ENCODE assay signal across 31 cellular contexts in genomic region chr12:10941369-10941768, GRCh38. TPM values are rescaled to one million over a fixed set of nuclear protein-coding genes. Genes with fewer than 3 reads are reported as not detected.
"Had no signal": no experiment of that assay in that cellular context is flagged by ENCODE, and none has a peak within 500 bp of the region (broad histone marks: within the 10 kb centered on the region; RNA-seq: fewer than 3 reads in every experiment).

No MANE protein-coding gene starts in this region.

- H3K4me3 Mint-ChIP-seq: activated CD4-positive, alpha-beta T cell treated with anti-CD3 and anti-CD28 coated beads for 36 hours; activated CD8-positive, alpha-beta memory T cell treated with anti-CD3 and anti-CD28 coated beads, Interleukin-2, amount 10 ng/mL, durations not matched to agents 7 days and 5 days; activated CD8-positive, alpha-beta T cell treated with anti-CD3 and anti-CD28 coated beads, Interleukin-2, amount 10 ng/mL, durations not matched to agents 7 days and 5 days; natural killer cell treated with Interleukin-12 subunit alpha and Interleukin-12 subunit beta and Interleukin-15 and Interleukin-18, amount 100 ng/mL, for 72 hours; stimulated activated naive CD8-positive, alpha-beta T cell treated with anti-CD3 and anti-CD28 coated beads, Interleukin-15, Interleukin-2, amounts not matched to agents 100 ng/mL and 50 ng/mL, for 24 hours; T-helper 2 cell treated with Interferon-gamma antibody and Interleukin-4, amounts not matched to agents 5 μg/mL and 100 μg/mL, for 36 hours had no signal

- H3K4me3 ChIP-seq: colonic mucosa, heart left ventricle, mucosa of descending colon, right lobe of liver, thoracic aorta had no signal

- H3K36me3 ChIP-seq: colonic mucosa, heart left ventricle, right lobe of liver, thoracic aorta had no signal

- H3K4me1 ChIP-seq: colonic mucosa, right lobe of liver had no signal

- H3K27me3 ChIP-seq: colonic mucosa, heart left ventricle, right lobe of liver had no signal

- ATAC-seq: left cardiac atrium, left ventricle myocardium superior had no signal

- H3K9me3 ChIP-seq: colonic mucosa, mucosa of descending colon, right lobe of liver, thoracic aorta had no signal

- H3K27ac ChIP-seq: colonic mucosa, heart left ventricle, right lobe of liver, thoracic aorta had no signal

- H3K9me3 Mint-ChIP-seq: natural killer cell treated with Interleukin-12 subunit alpha and Interleukin-12 subunit beta and Interleukin-15 and Interleukin-18, amount 100 ng/mL, for 72 hours had no signal

- H3K27ac Mint-ChIP-seq: activated CD4-positive, alpha-beta T cell treated with anti-CD3 and anti-CD28 coated beads for 36 hours; activated CD8-positive, alpha-beta memory T cell treated with anti-CD3 and anti-CD28 coated beads, Interleukin-2, amount 10 ng/mL, durations not matched to agents 7 days and 5 days; activated CD8-positive, alpha-beta T cell treated with anti-CD3 and anti-CD28 coated beads, Interleukin-2, amount 10 ng/mL, durations not matched to agents 7 days and 5 days; activated T-helper 2 cell treated with anti-CD3 and anti-CD28 coated beads, Interferon-gamma antibody, Interleukin-2, Interleukin-4, amounts not matched to agents 10 μg/mL and 5 μg/mL and 100 μg/mL, durations not matched to agents 14 hours and 24 hours and 36 hours; natural killer cell treated with Interleukin-12 subunit alpha and Interleukin-12 subunit beta and Interleukin-15 and Interleukin-18, amount 100 ng/mL, for 72 hours; T-helper 2 cell treated with Interferon-gamma antibody and Interleukin-4, amounts not matched to agents 5 μg/mL and 100 μg/mL, for 36 hours had no signal

- H3K27me3 Mint-ChIP-seq: activated CD4-positive, alpha-beta T cell treated with anti-CD3 and anti-CD28 coated beads for 36 hours; activated CD8-positive, alpha-beta memory T cell treated with anti-CD3 and anti-CD28 coated beads, Interleukin-2, amount 10 ng/mL, durations not matched to agents 7 days and 5 days; natural killer cell treated with Interleukin-12 subunit alpha and Interleukin-12 subunit beta and Interleukin-15 and Interleukin-18, amount 100 ng/mL, for 72 hours; stimulated activated naive CD8-positive, alpha-beta T cell treated with anti-CD3 and anti-CD28 coated beads, Interleukin-15, Interleukin-2, amounts not matched to agents 100 ng/mL and 50 ng/mL, for 24 hours had no signal

- H3K36me3 Mint-ChIP-seq: activated naive CD4-positive, alpha-beta T cell treated with anti-CD3 and anti-CD28 coated beads, Interleukin-2, amount 50 U/mL, for 72 hours; natural killer cell treated with Interleukin-12 subunit alpha and Interleukin-12 subunit beta and Interleukin-15 and Interleukin-18, amount 100 ng/mL, for 72 hours had no signal

- DNase-seq: activated CD4-positive, alpha-beta T cell treated with anti-CD3 and anti-CD28 coated beads for 36 hours; activated CD4-positive, CD25-positive, alpha-beta regulatory T cell; activated CD8-positive, alpha-beta memory T cell treated with anti-CD3 and anti-CD28 coated beads, Interleukin-2, amount 10 ng/mL, durations not matched to agents 7 days and 5 days; activated CD8-positive, alpha-beta T cell treated with anti-CD3 and anti-CD28 coated beads, Interleukin-2, amount 10 ng/mL, durations not matched to agents 7 days and 5 days; activated naive CD4-positive, alpha-beta T cell; activated T-cell treated with anti-CD3 and anti-CD28 coated beads, Interleukin-2, amount 50 U/mL, for 48 hours; colonic mucosa; effector CD8-positive, alpha-beta T cell; erythroblast; heart left ventricle; hypothalamus; left cardiac atrium; left ventricle myocardium superior; mucosa of descending colon; right lobe of liver; stimulated activated CD4-positive, alpha-beta T cell treated with anti-CD3 and anti-CD28 coated beads, Interleukin-12 subunit alpha, Interleukin-12 subunit beta, amount 100 ng/mL, for 4 hours; stimulated activated CD4-positive, alpha-beta T cell treated with anti-CD3 and anti-CD28 coated beads, Interleukin-4, amount 100 ng/mL, for 1 hour; T-helper 1 cell had no signal

RNA-seq across cellular contexts. Expression of gene PRH2, which starts 12.3 kb away (rescaled TPM):
- total RNA-seq: activated CD4-positive, alpha-beta T cell treated with anti-CD3 and anti-CD28 coated beads for 36 hours; activated CD8-positive, alpha-beta T cell treated with anti-CD3 and anti-CD28 coated beads, Interleukin-2, amount 10 ng/mL, durations not matched to agents 7 days and 5 days; activated naive CD4-positive, alpha-beta T cell treated with anti-CD3 and anti-CD28 coated beads, Interleukin-2, amount 50 U/mL, for 72 hours; activated T-helper 2 cell treated with anti-CD3 and anti-CD28 coated beads, Interferon-gamma antibody, Interleukin-2, Interleukin-4, amounts not matched to agents 10 μg/mL and 5 μg/mL and 100 μg/mL, durations not matched to agents 14 hours and 24 hours and 36 hours; colonic mucosa; dermis microvascular lymphatic vessel endothelial cell; fibroblast of lung; heart left ventricle; left cardiac atrium; left ventricle myocardium superior; myocyte; natural killer cell treated with Interleukin-12 subunit alpha and Interleukin-12 subunit beta and Interleukin-15 and Interleukin-18, amount 100 ng/mL, for 72 hours; omental fat pad; posterior vena cava; right lobe of liver; skeletal muscle tissue; subcutaneous adipose tissue; thoracic aorta had no signal
- polyA plus RNA-seq: heart left ventricle had no signal

RNA-seq across cellular contexts. Expression of gene TAS2R13, which starts 32.0 kb away (rescaled TPM):
- polyA plus RNA-seq: fibroblast of lung had no signal

RNA-seq across cellular contexts. Expression of gene TAS2R50, which starts 45.3 kb away (rescaled TPM):
- polyA plus RNA-seq: fibroblast of lung had no signal
